ENCODE assay signal across 1 cellular context in the genomic region with DNA sequence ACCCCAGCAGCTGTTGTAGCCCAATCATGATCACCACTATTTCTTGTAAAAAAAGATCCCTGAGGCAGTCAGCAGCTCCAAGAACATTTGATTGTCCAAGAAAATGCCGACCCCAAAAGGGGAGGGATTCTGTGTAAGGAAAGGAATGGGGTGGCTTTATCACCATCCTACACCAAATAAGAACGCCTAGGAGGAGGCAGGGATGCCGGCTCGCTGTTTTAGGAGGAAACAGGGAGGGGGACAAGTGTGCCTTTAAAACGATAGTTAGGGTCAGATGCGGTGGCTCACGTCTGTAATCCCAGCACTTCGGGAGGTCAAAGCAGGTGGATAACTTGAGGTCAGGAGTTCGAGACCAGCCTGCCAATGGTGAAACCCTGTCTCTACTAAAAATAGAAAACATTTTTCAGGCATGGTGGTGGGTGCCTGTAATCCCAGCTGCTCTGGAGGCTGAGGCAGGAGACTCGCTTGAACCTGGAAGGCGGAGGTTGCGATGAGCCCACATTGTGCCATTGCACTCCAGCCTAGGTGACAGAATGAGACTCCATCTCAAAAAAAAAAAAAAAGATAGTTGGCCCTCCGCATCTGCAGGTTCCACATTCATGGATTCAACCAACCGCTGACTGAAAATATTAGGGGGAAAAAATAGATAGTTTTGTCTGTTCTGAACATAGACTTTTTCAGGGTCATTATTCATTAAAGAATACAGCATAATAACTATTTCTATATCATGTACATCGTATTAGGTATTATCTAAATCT.
TF ChIP-seq lines count a peak whose summit lies in the region.

No MANE protein-coding gene starts in this region.

TF ChIP-seq in SK-N-SH, 30 proteins besides CTCF, POLR2A, EP300 and RAD21 (continued from another document):
- TF ChIP-seq, protein P1, sequence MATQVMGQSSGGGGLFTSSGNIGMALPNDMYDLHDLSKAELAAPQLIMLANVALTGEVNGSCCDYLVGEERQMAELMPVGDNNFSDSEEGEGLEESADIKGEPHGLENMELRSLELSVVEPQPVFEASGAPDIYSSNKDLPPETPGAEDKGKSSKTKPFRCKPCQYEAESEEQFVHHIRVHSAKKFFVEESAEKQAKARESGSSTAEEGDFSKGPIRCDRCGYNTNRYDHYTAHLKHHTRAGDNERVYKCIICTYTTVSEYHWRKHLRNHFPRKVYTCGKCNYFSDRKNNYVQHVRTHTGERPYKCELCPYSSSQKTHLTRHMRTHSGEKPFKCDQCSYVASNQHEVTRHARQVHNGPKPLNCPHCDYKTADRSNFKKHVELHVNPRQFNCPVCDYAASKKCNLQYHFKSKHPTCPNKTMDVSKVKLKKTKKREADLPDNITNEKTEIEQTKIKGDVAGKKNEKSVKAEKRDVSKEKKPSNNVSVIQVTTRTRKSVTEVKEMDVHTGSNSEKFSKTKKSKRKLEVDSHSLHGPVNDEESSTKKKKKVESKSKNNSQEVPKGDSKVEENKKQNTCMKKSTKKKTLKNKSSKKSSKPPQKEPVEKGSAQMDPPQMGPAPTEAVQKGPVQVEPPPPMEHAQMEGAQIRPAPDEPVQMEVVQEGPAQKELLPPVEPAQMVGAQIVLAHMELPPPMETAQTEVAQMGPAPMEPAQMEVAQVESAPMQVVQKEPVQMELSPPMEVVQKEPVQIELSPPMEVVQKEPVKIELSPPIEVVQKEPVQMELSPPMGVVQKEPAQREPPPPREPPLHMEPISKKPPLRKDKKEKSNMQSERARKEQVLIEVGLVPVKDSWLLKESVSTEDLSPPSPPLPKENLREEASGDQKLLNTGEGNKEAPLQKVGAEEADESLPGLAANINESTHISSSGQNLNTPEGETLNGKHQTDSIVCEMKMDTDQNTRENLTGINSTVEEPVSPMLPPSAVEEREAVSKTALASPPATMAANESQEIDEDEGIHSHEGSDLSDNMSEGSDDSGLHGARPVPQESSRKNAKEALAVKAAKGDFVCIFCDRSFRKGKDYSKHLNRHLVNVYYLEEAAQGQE (IDR thresholded peaks at IDR 0.05; ENCODE audit: low read depth, low read length): no peak
- TF ChIP-seq, protein P2, sequence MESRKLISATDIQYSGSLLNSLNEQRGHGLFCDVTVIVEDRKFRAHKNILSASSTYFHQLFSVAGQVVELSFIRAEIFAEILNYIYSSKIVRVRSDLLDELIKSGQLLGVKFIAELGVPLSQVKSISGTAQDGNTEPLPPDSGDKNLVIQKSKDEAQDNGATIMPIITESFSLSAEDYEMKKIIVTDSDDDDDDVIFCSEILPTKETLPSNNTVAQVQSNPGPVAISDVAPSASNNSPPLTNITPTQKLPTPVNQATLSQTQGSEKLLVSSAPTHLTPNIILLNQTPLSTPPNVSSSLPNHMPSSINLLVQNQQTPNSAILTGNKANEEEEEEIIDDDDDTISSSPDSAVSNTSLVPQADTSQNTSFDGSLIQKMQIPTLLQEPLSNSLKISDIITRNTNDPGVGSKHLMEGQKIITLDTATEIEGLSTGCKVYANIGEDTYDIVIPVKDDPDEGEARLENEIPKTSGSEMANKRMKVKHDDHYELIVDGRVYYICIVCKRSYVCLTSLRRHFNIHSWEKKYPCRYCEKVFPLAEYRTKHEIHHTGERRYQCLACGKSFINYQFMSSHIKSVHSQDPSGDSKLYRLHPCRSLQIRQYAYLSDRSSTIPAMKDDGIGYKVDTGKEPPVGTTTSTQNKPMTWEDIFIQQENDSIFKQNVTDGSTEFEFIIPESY (IDR thresholded peaks at IDR 0.05; ENCODE audit: borderline replicate concordance, low read depth): no peak
- TF ChIP-seq GATA2 (CRISPR knock-in tag; IDR thresholded peaks at IDR 0.05) (no peak), POLR2AphosphoS5 (IDR thresholded peaks at IDR 0.05; ENCODE audit: low read depth, low read length) (no peak), FOXJ3 (CRISPR knock-in tag; IDR thresholded peaks at IDR 0.05) (no peak), CHD2 (IDR thresholded peaks at IDR 0.05; ENCODE audit: low read length, partially characterized antibody) (no peak)
